Comparison of ENCODE assay signal across 8 cellular contexts in the genomic region with DNA sequence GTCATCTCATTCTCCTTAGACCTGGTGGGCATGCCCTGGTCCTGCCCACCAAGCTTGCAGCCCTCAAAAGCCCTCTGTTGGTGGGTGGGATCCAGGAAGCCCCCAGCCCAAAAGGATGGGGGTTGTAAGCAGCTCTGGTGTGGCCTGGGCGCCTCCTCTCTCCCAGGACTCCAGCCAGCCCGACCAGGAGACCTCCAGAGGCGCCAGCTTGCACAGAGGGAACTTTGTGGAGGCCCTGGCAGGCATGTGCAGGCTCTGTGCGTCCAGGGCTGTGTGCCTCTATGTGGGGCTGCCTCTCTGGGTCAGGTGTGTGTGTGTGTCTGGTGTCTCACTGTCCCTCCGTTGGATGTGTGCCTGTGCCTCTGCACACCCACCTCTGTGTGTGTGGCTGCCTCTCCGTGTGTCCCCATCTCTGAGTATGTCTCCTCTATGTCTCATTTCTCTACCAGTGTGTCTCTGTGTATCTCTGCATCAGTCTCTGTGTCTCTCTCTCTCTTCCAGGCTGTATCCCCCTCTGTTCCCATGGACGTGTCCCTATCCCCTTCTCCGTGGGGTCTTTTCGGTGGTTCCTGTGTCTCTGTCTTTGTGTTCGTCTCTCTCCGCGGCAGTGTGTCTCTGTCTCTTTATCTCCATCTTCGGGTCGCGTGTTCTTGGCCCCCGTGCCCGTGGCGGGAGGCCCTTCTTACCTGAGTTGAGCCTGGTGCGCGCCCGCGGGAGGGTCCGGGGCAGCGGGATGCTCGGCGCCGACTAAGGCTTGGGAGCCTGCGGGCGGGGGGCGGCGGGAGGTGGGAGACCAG. TPM values are rescaled to one million over a fixed set of nuclear protein-coding genes. Genes with fewer than 3 reads are reported as not detected.
DNase-seq lines count a peak whose midpoint lies in the region; ATAC-seq, FAIRE-seq and TF ChIP-seq lines count a peak whose summit lies in the region.

No MANE protein-coding gene starts in this region.

- no TSS peak for BruUV-seq in endothelial cell of umbilical vein (replicated peaks; lab: Mats Ljungman, UMichigan)

- H3K4me3 ChIP-seq in OCI-LY3 (ENCODE audit: low read length) (peak overlapping the region; percentile 72), endothelial cell of umbilical vein (replicated peaks in 1 of 3; ENCODE audit: insufficient read depth in 1 of 3, low read depth in 1 of 3, low read length in 3 of 3) (peak overlapping the region in 2 of 3 experiments; percentile 14 to 32)

- peak overlapping the region; percentile 75 for H3K4me2 ChIP-seq in OCI-LY3 (ENCODE audit: low read length)
- H3K4me2 ChIP-seq in endothelial cell of umbilical vein (ENCODE audit: insufficient read depth, low read length) = peak overlapping the region; percentile 64

- H3K79me2 ChIP-seq in OCI-LY3 (ENCODE audit: low read length) (no peaks in the 10 kb centered on the region), endothelial cell of umbilical vein (ENCODE audit: control insufficient read depth, insufficient read depth, low read length) (no peaks in the 10 kb centered on the region)

- 0 out of 2 replicates have a peak, but pooled peaks cover 4% of the 10 kb centered on the region for H4K20me1 ChIP-seq in OCI-LY3 (ENCODE audit: insufficient read depth, low read length)
- H4K20me1 ChIP-seq in endothelial cell of umbilical vein (replicated peaks; ENCODE audit: control insufficient read depth, extremely low read depth, insufficient read depth, low read length) = no peaks in the 10 kb centered on the region

- TF ChIP-seq CTCF in OCI-LY3 (IDR thresholded peaks at IDR 0.05; ENCODE audit: low read depth, low read length) (no peak), endothelial cell of umbilical vein (IDR thresholded peaks at IDR 0.05; ENCODE audit: extremely low read depth in 1 of 2, insufficient read depth in 1 of 2, low read depth in 1 of 2, low read length in 2 of 2) (no peak), osteocyte (IDR thresholded peaks at IDR 0.05) (no peak), GM13977 (IDR thresholded peaks at IDR 0.05; ENCODE audit: extremely low read depth, insufficient read depth, missing control alignments) (no peak)

- TF ChIP-seq POLR2A in endothelial cell of umbilical vein (IDR thresholded peaks at IDR 0.05; ENCODE audit: low read depth, low read length) = no peak

- H3K9me3 ChIP-seq in OCI-LY3 (ENCODE audit: insufficient read depth, low read length) (no peaks in the 10 kb centered on the region), endothelial cell of umbilical vein (replicated peaks; ENCODE audit: control insufficient read depth, insufficient read depth, low read length) (no peaks in the 10 kb centered on the region)

- FAIRE-seq in endothelial cell of umbilical vein (lab: Jason Lieb, UNC) = no peak

- in situ Hi-C loops in GM13977 (cut with MboI; ENCODE audit: low pct_unique_long_range_greater_than_20kb, low sequenced_read_pairs, unreplicated experiment) = no loop called here

- no peaks in the 10 kb centered on the region for H3K36me3 Mint-ChIP-seq in osteocyte (ENCODE audit: unreplicated experiment)

- ATAC-seq in GM19035 (IDR thresholded peaks at IDR 0.05; ENCODE audit: unreplicated experiment) = peak; percentile 9
- ATAC-seq in HG03378 (IDR thresholded peaks at IDR 0.05; ENCODE audit: unreplicated experiment) = no peak

- POLR2A ChIA-PET in endothelial cell of umbilical vein (lab: Charles Lee) = no interaction called here

- H3K27me3 Mint-ChIP-seq in osteocyte (ENCODE audit: unreplicated experiment) = peaks cover 38% of the 10 kb centered on the region

- CTCF ChIA-PET in endothelial cell of umbilical vein (lab: Charles Lee) = interaction anchor here (0.7 to 3.0 kb wide), 4 partner anchors 9 to 118 kb away, joined by 3 to 10 read pairs (median 6); no protein-coding TSS in a partner anchor

- H3K27ac ChIP-seq in OCI-LY3 (ENCODE audit: low read length) = no peak overlapping the region
- no peak overlapping the region for H3K27ac ChIP-seq in endothelial cell of umbilical vein (ENCODE audit: insufficient read depth, low read depth, low read length)

- intact Hi-C loops in endothelial cell of umbilical vein (cut with micrococcal nuclease) = no loop called here

- dilution Hi-C loops in endothelial cell of umbilical vein (cut with MboI; ENCODE audit: extremely low pct_ligation_motif_present, low sequenced_read_pairs) = loop anchor here (25.0 kb wide), 1 partner anchor 110 kb away; no protein-coding TSS in a partner anchor

- H2AFZ ChIP-seq in OCI-LY3 (ENCODE audit: low read depth, low read length) (no peak overlapping the region; the same call in 1 of the 2 replicates), endothelial cell of umbilical vein (ENCODE audit: low read depth, low read length) (peak overlapping the region; percentile 69)

- no peak for DNase-seq in endothelial cell of umbilical vein (ENCODE audit: low read depth, low spot score)
- DNase-seq in osteocyte (ENCODE audit: extremely low spot score, unreplicated experiment) = no peak
- DNase-seq in GM13977 (ENCODE audit: low spot score) = no peak
- no peak for DNase-seq in central memory CD4-positive, alpha-beta T cell
- no peak for DNase-seq in NCI-H2196 (lab: John Stamatoyannopoulos, UW; ENCODE audit: unreplicated experiment)

- H3K27me3 ChIP-seq in OCI-LY3 (ENCODE audit: low read depth, low read length) (peaks cover 34% of the 10 kb centered on the region), endothelial cell of umbilical vein (ENCODE audit: control insufficient read depth in 2 of 2, insufficient read depth in 2 of 2, low read length in 2 of 2) (peaks cover 8 to 25% of the 10 kb centered on the region in 2 experiments)

- no peaks in the 10 kb centered on the region for H3K9me3 Mint-ChIP-seq in osteocyte (ENCODE audit: unreplicated experiment)

- no peaks in the 10 kb centered on the region for H3K9me1 ChIP-seq in endothelial cell of umbilical vein (replicated peaks; ENCODE audit: control insufficient read depth, extremely low read depth, insufficient read depth, low read length)

- H3K4me1 Mint-ChIP-seq in osteocyte (ENCODE audit: unreplicated experiment) = peaks cover 4% of the 10 kb centered on the region

- no peak overlapping the region for H3K27ac Mint-ChIP-seq in osteocyte (ENCODE audit: unreplicated experiment)

- peak overlapping the region; percentile 73 for H3K4me3 Mint-ChIP-seq in osteocyte (ENCODE audit: unreplicated experiment)

- H3K4me1 ChIP-seq in OCI-LY3 (ENCODE audit: low read length) = peaks cover 10% of the 10 kb centered on the region
- peaks cover 3% of the 10 kb centered on the region for H3K4me1 ChIP-seq in endothelial cell of umbilical vein (ENCODE audit: control insufficient read depth, extremely low read depth, insufficient read depth, low read length)

- no peaks in the 10 kb centered on the region for H3K36me3 ChIP-seq in OCI-LY3 (replicated peaks; ENCODE audit: low read depth, low read length)
- H3K36me3 ChIP-seq in endothelial cell of umbilical vein (ENCODE audit: control insufficient read depth in 2 of 2, extremely low read depth in 1 of 2, insufficient read depth in 2 of 2, low read length in 2 of 2) = no peaks in the 10 kb centered on the region

- H3K9ac ChIP-seq in OCI-LY3 (ENCODE audit: low read length) = no peak overlapping the region
- H3K9ac ChIP-seq in endothelial cell of umbilical vein (replicated peaks; ENCODE audit: extremely low read depth, insufficient read depth, low read length) = no peak overlapping the region

TF ChIP-seq in endothelial cell of umbilical vein, 7 proteins besides CTCF, POLR2A, EP300 and RAD21:
- TF ChIP-seq EZH2 (IDR thresholded peaks at IDR 0.05; ENCODE audit: borderline replicate concordance, low read depth, low read length, severe bottlenecking) (peak; percentile 48), POLR2AphosphoS5 (IDR thresholded peaks at IDR 0.05; ENCODE audit: insufficient read depth, low read depth, low read length) (no peak)

RNA-seq across cellular contexts. Expression of gene ENHO, which starts 0.5 kb away (rescaled TPM):
- total RNA-seq in endothelial cell of umbilical vein (not detected in 2 replicates), osteocyte (0.86 and 1.0 TPM in 2 replicates)
- polyA plus RNA-seq in endothelial cell of umbilical vein = 0.10 and 0.11 TPM in 2 replicates
- polyA plus RNA-seq in endothelial cell of umbilical vein (2011; cell fraction: cytosol; rRNA removed) = 0.06 TPM in 1 of 2 replicates, not detected in the other
- not detected in 2 replicates for polyA plus RNA-seq in endothelial cell of umbilical vein (2011; cell fraction: nucleus; rRNA removed)
- polyA plus RNA-seq in endothelial cell of umbilical vein (2012) = 0.21 TPM in 1 of 2 replicates, not detected in the other
- polyA minus RNA-seq in endothelial cell of umbilical vein = 0.34 TPM in 1 of 2 replicates, not detected in the other
- polyA minus RNA-seq in endothelial cell of umbilical vein (2011; cell fraction: cytosol; rRNA and poly(A)+ RNA removed) = not detected
- not detected in 2 replicates for polyA minus RNA-seq in endothelial cell of umbilical vein (2011; cell fraction: nucleus; rRNA and poly(A)+ RNA removed)
